In genomic region chrX:100424012-100424411, GRCh38 we compare ENCODE assay signal across 17 cellular contexts. TPM values are rescaled to one million over a fixed set of nuclear protein-coding genes. Genes with fewer than 3 reads are reported as not detected.
DNase-seq lines count a peak whose midpoint lies in the region; ATAC-seq and TF ChIP-seq lines count a peak whose summit lies in the region.
"Had no signal": no experiment of that assay in that cellular context is flagged by ENCODE, and none has a peak within 500 bp of the region (broad histone marks: within the 10 kb centered on the region; RNA-seq: fewer than 3 reads in every experiment).

No MANE protein-coding gene starts in this region.

- H3K9me3 ChIP-seq in MG63, result no peaks in the 10 kb centered on the region
- H3K9me3 ChIP-seq: ascending aorta, testis had no signal

- no peak overlapping the region for H3K4me3 Mint-ChIP-seq in T-cell
- H3K4me3 Mint-ChIP-seq: activated CD4-positive, alpha-beta T cell treated with anti-CD3 and anti-CD28 coated beads, Interleukin-2, amount 10 ng/mL, durations not matched to agents 24 days and 14 days; activated T-helper 1 cell treated with anti-CD3 and anti-CD28 coated beads, Interleukin-12 subunit alpha, Interleukin-12 subunit beta, Interleukin-2, Interleukin-4 antibody, amounts not matched to agents 30 ng/mL and 10 ng/mL and 1 ng/mL, durations not matched to agents 14 hours and 24 hours and 36 hours; CD4-positive, alpha-beta memory T cell; memory B cell had no signal

- peak; percentile 16; the same call in 1 of the 2 replicates for TF ChIP-seq CTCF in LNCAP (IDR thresholded peaks at IDR 0.05)

- no peaks in the 10 kb centered on the region for H3K4me1 Mint-ChIP-seq in T-cell
- H3K4me1 Mint-ChIP-seq: activated CD4-positive, alpha-beta T cell treated with anti-CD3 and anti-CD28 coated beads, Interleukin-2, amount 10 ng/mL, durations not matched to agents 24 days and 14 days; CD4-positive, alpha-beta memory T cell; memory B cell had no signal

- no peak overlapping the region for H3K27ac Mint-ChIP-seq in T-cell
- H3K27ac Mint-ChIP-seq: activated CD4-positive, alpha-beta T cell treated with anti-CD3 and anti-CD28 coated beads, Interleukin-2, amount 10 ng/mL, durations not matched to agents 24 days and 14 days; activated T-helper 1 cell treated with anti-CD3 and anti-CD28 coated beads, Interleukin-12 subunit alpha, Interleukin-12 subunit beta, Interleukin-2, Interleukin-4 antibody, amounts not matched to agents 30 ng/mL and 10 ng/mL and 1 ng/mL, durations not matched to agents 14 hours and 24 hours and 36 hours; CD4-positive, alpha-beta memory T cell; memory B cell had no signal

- H3K27me3 ChIP-seq in MG63, result no peaks in the 10 kb centered on the region
- H3K27me3 ChIP-seq: ascending aorta, testis had no signal

- POLR2A ChIA-PET in T-cell (lab: Charles Lee), result no interaction called here

- no peak for ATAC-seq in T-cell (replicated peaks in 1 of 4)

- CTCF ChIA-PET in T-cell (lab: Charles Lee), result no interaction called here

- in situ Hi-C loops in T47D (cut with HindIII; ENCODE audit: low pct_unique_long_range_greater_than_20kb, low sequenced_read_pairs), result no loop called here

- DNase-seq in ELR (ENCODE audit: low read depth), result peak; percentile 1
- DNase-seq in T47D (ENCODE audit: low read depth in 1 of 2, low spot score in 1 of 2), result peak; percentile 7 to 21
- peak; percentile 18 to 49 for DNase-seq in lung microvascular endothelial cell (ENCODE audit: low read depth in 2 of 2)
- no peak for DNase-seq in T-cell
- DNase-seq in NCI-H2196 (lab: John Stamatoyannopoulos, UW; ENCODE audit: unreplicated experiment), result no peak
- no peak for DNase-seq in DMS79 treated with DMSO at 0.1 percent for 48 hours (lab: John Stamatoyannopoulos, UW)
- no peak for DNase-seq in MG63
- DNase-seq: activated CD4-positive, alpha-beta T cell treated with anti-CD3 and anti-CD28 coated beads, Interleukin-2, amount 10 ng/mL, durations not matched to agents 24 days and 14 days; CD4-positive, alpha-beta memory T cell; NCI-H2081 treated with DMSO at 0.1 percent for 48 hours; stimulated activated CD4-positive, alpha-beta T cell treated with anti-CD3 and anti-CD28 coated beads, Interleukin-12 subunit alpha, Interleukin-12 subunit beta, amount 100 ng/mL, for 4 hours; testis had no signal

- no peaks in the 10 kb centered on the region for H3K36me3 Mint-ChIP-seq in T-cell
- H3K36me3 Mint-ChIP-seq: CD4-positive, alpha-beta memory T cell; memory B cell had no signal

- H3K36me3 ChIP-seq in MG63, result no peaks in the 10 kb centered on the region
- H3K36me3 ChIP-seq: ascending aorta had no signal

- no peak overlapping the region for H3K4me3 ChIP-seq in MG63
- H3K4me3 ChIP-seq: ascending aorta, testis had no signal

- H3K27me3 Mint-ChIP-seq in T-cell, result peaks cover 0 to 33% of the 10 kb centered on the region in 2 donors
- H3K27me3 Mint-ChIP-seq: activated CD4-positive, alpha-beta T cell treated with anti-CD3 and anti-CD28 coated beads, Interleukin-2, amount 10 ng/mL, durations not matched to agents 24 days and 14 days; memory B cell had no signal

- no peaks in the 10 kb centered on the region for H3K9me3 Mint-ChIP-seq in T-cell
- H3K9me3 Mint-ChIP-seq: activated CD4-positive, alpha-beta T cell treated with anti-CD3 and anti-CD28 coated beads, Interleukin-2, amount 10 ng/mL, durations not matched to agents 24 days and 14 days; activated T-helper 1 cell treated with anti-CD3 and anti-CD28 coated beads, Interleukin-12 subunit alpha, Interleukin-12 subunit beta, Interleukin-2, Interleukin-4 antibody, amounts not matched to agents 30 ng/mL and 10 ng/mL and 1 ng/mL, durations not matched to agents 14 hours and 24 hours and 36 hours; memory B cell had no signal

RNA-seq across cellular contexts. Expression of gene PCDH19, which starts 13.9 kb away (rescaled TPM):
- total RNA-seq in lung microvascular endothelial cell (under 0.01 and 0.20 TPM in 2 replicates), T-cell (under 1 TPM in 2 of 5 donors, not detected in 3; 0.03 to 0.05 TPM)
- not detected in 2 replicates for total RNA-seq in MG63 (2014; rRNA removed; shearing (Covaris generic); ENCODE audit: low replicate concordance)
- total RNA-seq: activated CD4-positive, alpha-beta T cell treated with anti-CD3 and anti-CD28 coated beads, Interleukin-2, amount 10 ng/mL, durations not matched to agents 24 days and 14 days; CD4-positive, alpha-beta memory T cell; T-helper 1 cell treated with Interleukin-12 subunit alpha and Interleukin-12 subunit beta and Interleukin-4 antibody, amounts not matched to agents 30 ng/mL and 1 ng/mL, for 36 hours had no signal

Comparison
In these comparisons a context has a peak if more than half of its experiments do, and no peak if none do; other contexts are left out.
1. DNase-seq: peak in ELR (single experiment), T47D (2 of 2) and lung microvascular endothelial cell (2 of 2); none in T-cell (0 of 34), NCI-H2196 (single experiment), DMS79 treated with DMSO at 0.1 percent for 48 hours (single experiment) and MG63 (single experiment).